ENCODE assay signal across 9 cellular contexts in the genomic region with DNA sequence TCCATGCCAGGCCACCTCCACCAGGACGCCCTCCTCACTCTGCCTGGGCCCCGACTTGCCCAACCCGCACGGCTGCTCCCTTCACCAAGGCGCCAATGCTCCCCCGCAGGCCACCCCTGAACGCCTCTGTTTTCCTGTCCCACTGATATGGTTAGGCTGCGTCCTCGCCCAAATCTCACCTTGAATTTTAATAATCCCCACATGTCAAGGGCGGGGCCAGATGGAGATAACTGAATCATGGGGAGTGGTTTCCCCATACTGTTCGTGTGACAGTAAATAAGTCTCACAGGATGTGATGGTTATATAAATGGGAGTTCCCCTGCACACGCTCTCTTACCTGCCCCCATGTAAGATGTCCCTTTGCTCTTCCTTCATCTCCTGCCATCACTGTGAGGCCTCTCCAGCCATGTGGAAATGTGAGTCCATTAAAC. TPM values are rescaled to one million over a fixed set of nuclear protein-coding genes. Genes with fewer than 3 reads are reported as not detected.
DNase-seq lines count a peak whose midpoint lies in the region; ATAC-seq and TF ChIP-seq lines count a peak whose summit lies in the region.
"Had no signal": no experiment of that assay in that cellular context is flagged by ENCODE, and none has a peak within 500 bp of the region (broad histone marks: within the 10 kb centered on the region; RNA-seq: fewer than 3 reads in every experiment).

No MANE protein-coding gene starts in this region.

- no peaks in the 10 kb centered on the region for H3K27me3 ChIP-seq in CD4-positive, CD25-positive, alpha-beta regulatory T cell (ENCODE audit: control insufficient read depth, insufficient read depth, low read length)
- no peaks in the 10 kb centered on the region for H3K27me3 ChIP-seq in naive thymus-derived CD4-positive, alpha-beta T cell (ENCODE audit: control insufficient read depth in 2 of 2, insufficient read depth in 2 of 2, low read length in 2 of 2)

- H3K36me3 Mint-ChIP-seq in CD4-positive, CD25-positive, alpha-beta regulatory T cell = peaks cover 31% of the 10 kb centered on the region
- H3K36me3 Mint-ChIP-seq in naive thymus-derived CD4-positive, alpha-beta T cell = peaks cover 17 to 57% (median 40%) of the 10 kb centered on the region in 5 donors
- H3K36me3 Mint-ChIP-seq in HFFc6 (ENCODE audit: low read depth) = peaks cover 20% of the 10 kb centered on the region

- peaks cover 20% of the 10 kb centered on the region for H3K4me1 ChIP-seq in CD4-positive, CD25-positive, alpha-beta regulatory T cell (ENCODE audit: control insufficient read depth, insufficient read depth, low read length, poor library complexity, severe bottlenecking)
- peaks cover 23 to 24% of the 10 kb centered on the region in 2 donors for H3K4me1 ChIP-seq in naive thymus-derived CD4-positive, alpha-beta T cell (ENCODE audit: control insufficient read depth in 2 of 2, insufficient read depth in 2 of 2, low read length in 2 of 2)

- peak overlapping the region; percentile 24 to 82 (median 50) for H3K4me3 Mint-ChIP-seq in CD4-positive, CD25-positive, alpha-beta regulatory T cell
- peak overlapping the region in 8 of 10 donors; percentile 4 to 56 (median 34) for H3K4me3 Mint-ChIP-seq in naive thymus-derived CD4-positive, alpha-beta T cell
- no peak overlapping the region for H3K4me3 Mint-ChIP-seq in HFFc6

- H3K4me3 ChIP-seq in CD4-positive, CD25-positive, alpha-beta regulatory T cell (ENCODE audit: low read depth, low read length) = peak overlapping the region; percentile 61
- H3K4me3 ChIP-seq in naive thymus-derived CD4-positive, alpha-beta T cell (ENCODE audit: low read length) = no peak overlapping the region

- POLR2A ChIA-PET in naive thymus-derived CD4-positive, alpha-beta T cell (lab: Charles Lee) = interaction anchor here (2.5 kb wide), 1 partner anchor 30 kb away, joined by 14 read pairs; the partner anchor contains the start of gene RSU1

- ATAC-seq in CD4-positive, CD25-positive, alpha-beta regulatory T cell (ENCODE audit: low read depth in 2 of 2) = peak; percentile 99 to 100
- ATAC-seq in HG02885 (IDR thresholded peaks at IDR 0.05; ENCODE audit: poor library complexity, unreplicated experiment) = peak; percentile 89
- ATAC-seq in naive thymus-derived CD4-positive, alpha-beta T cell = peak; percentile 97
- ATAC-seq in sciatic nerve = no peak
- no peak for ATAC-seq in Right ventricle myocardium superior (ENCODE audit: poor library complexity)

- DNase-seq in CD4-positive, CD25-positive, alpha-beta regulatory T cell = peak; percentile 65 to 87 (median 84)
- peak; percentile 12 to 28 for DNase-seq in activated CD8-positive, alpha-beta memory T cell treated with anti-CD3 and anti-CD28 coated beads for 1 hour (ENCODE audit: extremely low read depth in 1 of 2, low read depth in 1 of 2)
- peak; percentile 13 to 75 (median 52) for DNase-seq in naive thymus-derived CD4-positive, alpha-beta T cell
- DNase-seq in HFFc6 (no peak), sciatic nerve (ENCODE audit: low spot score) (no peak), NCI-H2029 (lab: John Stamatoyannopoulos, UW) (no peak), Right ventricle myocardium superior (no peak)
- DNase-seq: NCI-H1417 had no signal

- intact Hi-C loops in naive thymus-derived CD4-positive, alpha-beta T cell (cut with micrococcal nuclease) = loop anchor here (1.0 to 10.0 kb wide), 3 partner anchors 30 to 351 kb away; partner anchors contain the start of genes PTER (in 2 of the 2) and RSU1 (in 2 of the 2)
- intact Hi-C loops in sciatic nerve (cut with DNase I) = loop anchor here (10.0 kb wide), 1 partner anchor 1067 kb away; no protein-coding TSS in a partner anchor
- intact Hi-C loops in Right ventricle myocardium superior (cut with DNase I) = no loop called here

- H3K9me3 ChIP-seq in CD4-positive, CD25-positive, alpha-beta regulatory T cell (ENCODE audit: control insufficient read depth in 2 of 2, low read length in 2 of 2) = no peaks in the 10 kb centered on the region
- no peaks in the 10 kb centered on the region for H3K9me3 ChIP-seq in naive thymus-derived CD4-positive, alpha-beta T cell (ENCODE audit: control insufficient read depth in 2 of 3, low read length in 3 of 3)

- no peak for TF ChIP-seq CTCF in HFFc6 (IDR thresholded peaks at IDR 0.05)

- H3K4me1 Mint-ChIP-seq in CD4-positive, CD25-positive, alpha-beta regulatory T cell = peaks cover 14 to 48% (median 34%) of the 10 kb centered on the region in 4 donors
- peaks cover 26 to 42% (median 38%) of the 10 kb centered on the region in 7 donors for H3K4me1 Mint-ChIP-seq in naive thymus-derived CD4-positive, alpha-beta T cell
- H3K4me1 Mint-ChIP-seq in HFFc6 (ENCODE audit: low read depth) = no peaks in the 10 kb centered on the region; the same call in 1 of the 2 replicates

- H3K9me3 Mint-ChIP-seq in CD4-positive, CD25-positive, alpha-beta regulatory T cell = peaks cover 0 to 2% (median 0%) of the 10 kb centered on the region in 7 donors
- peaks cover 0 to 5% (median 2%) of the 10 kb centered on the region in 11 donors for H3K9me3 Mint-ChIP-seq in naive thymus-derived CD4-positive, alpha-beta T cell
- no peaks in the 10 kb centered on the region for H3K9me3 Mint-ChIP-seq in HFFc6

- no peaks in the 10 kb centered on the region for H3K27me3 Mint-ChIP-seq in CD4-positive, CD25-positive, alpha-beta regulatory T cell
- no peaks in the 10 kb centered on the region for H3K27me3 Mint-ChIP-seq in naive thymus-derived CD4-positive, alpha-beta T cell
- no peaks in the 10 kb centered on the region for H3K27me3 Mint-ChIP-seq in HFFc6 (ENCODE audit: insufficient read depth)

- H3K27ac Mint-ChIP-seq in CD4-positive, CD25-positive, alpha-beta regulatory T cell = peak overlapping the region; percentile 98 to 99 (median 99)
- peak overlapping the region; percentile 90 to 98 (median 93) for H3K27ac Mint-ChIP-seq in naive thymus-derived CD4-positive, alpha-beta T cell
- no peak overlapping the region for H3K27ac Mint-ChIP-seq in HFFc6

- peaks cover 8% of the 10 kb centered on the region for H3K36me3 ChIP-seq in CD4-positive, CD25-positive, alpha-beta regulatory T cell (ENCODE audit: control insufficient read depth, insufficient read depth, low read length)
- peaks cover 0 to 4% (median 0%) of the 10 kb centered on the region in 3 experiments for H3K36me3 ChIP-seq in naive thymus-derived CD4-positive, alpha-beta T cell (ENCODE audit: control insufficient read depth in 2 of 3, insufficient read depth in 3 of 3, low read length in 3 of 3)

- H3K27ac ChIP-seq in CD4-positive, CD25-positive, alpha-beta regulatory T cell (ENCODE audit: insufficient read depth, low read length, poor library complexity, severe bottlenecking) = peak overlapping the region; percentile 96
- peak overlapping the region; percentile 65 for H3K27ac ChIP-seq in naive thymus-derived CD4-positive, alpha-beta T cell (ENCODE audit: low read depth, low read length)

- CTCF ChIA-PET in naive thymus-derived CD4-positive, alpha-beta T cell (lab: Charles Lee) = no interaction called here

RNA-seq across cellular contexts. Expression of gene RSU1, which starts 29.8 kb away (rescaled TPM):
- total RNA-seq in CD4-positive, CD25-positive, alpha-beta regulatory T cell = 69.2 TPM
- 100 to 1,000 TPM; 117 to 165 (median 146) TPM for polyA plus RNA-seq in CD4-positive, CD25-positive, alpha-beta regulatory T cell
- 10 to 100 TPM; 36.1 to 86.7 (median 48.7) TPM for total RNA-seq in naive thymus-derived CD4-positive, alpha-beta T cell
- polyA plus RNA-seq in naive thymus-derived CD4-positive, alpha-beta T cell = 100 to 1,000 TPM; 102 to 108 TPM
- total RNA-seq in HFFc6 (2021; fragmentation: NEBNext Ultra II Directional; extraction: Animal tissue kit (Norgen Biotek cat#: 25700)) = 100 to 1,000 TPM; 182 to 239 (median 205) TPM
- total RNA-seq in sciatic nerve = 83.6 TPM
- total RNA-seq in Right ventricle myocardium superior = 49.4 TPM

Comparison
In these comparisons a context has a peak if more than half of its experiments do, and no peak if none do; other contexts are left out.
1. ATAC-seq: peak in CD4-positive, CD25-positive, alpha-beta regulatory T cell (2 of 2), HG02885 (single experiment) and naive thymus-derived CD4-positive, alpha-beta T cell (single experiment); none in sciatic nerve (single experiment) and Right ventricle myocardium superior (single experiment).
2. DNase-seq: peak in CD4-positive, CD25-positive, alpha-beta regulatory T cell (3 of 3), activated CD8-positive, alpha-beta memory T cell treated with anti-CD3 and anti-CD28 coated beads for 1 hour (2 of 2) and naive thymus-derived CD4-positive, alpha-beta T cell (9 of 9); none in HFFc6 (single experiment), sciatic nerve (single experiment), NCI-H2029 (single experiment) and Right ventricle myocardium superior (single experiment).